Comparison of ENCODE assay signal across 1 cellular context in the genomic region with DNA sequence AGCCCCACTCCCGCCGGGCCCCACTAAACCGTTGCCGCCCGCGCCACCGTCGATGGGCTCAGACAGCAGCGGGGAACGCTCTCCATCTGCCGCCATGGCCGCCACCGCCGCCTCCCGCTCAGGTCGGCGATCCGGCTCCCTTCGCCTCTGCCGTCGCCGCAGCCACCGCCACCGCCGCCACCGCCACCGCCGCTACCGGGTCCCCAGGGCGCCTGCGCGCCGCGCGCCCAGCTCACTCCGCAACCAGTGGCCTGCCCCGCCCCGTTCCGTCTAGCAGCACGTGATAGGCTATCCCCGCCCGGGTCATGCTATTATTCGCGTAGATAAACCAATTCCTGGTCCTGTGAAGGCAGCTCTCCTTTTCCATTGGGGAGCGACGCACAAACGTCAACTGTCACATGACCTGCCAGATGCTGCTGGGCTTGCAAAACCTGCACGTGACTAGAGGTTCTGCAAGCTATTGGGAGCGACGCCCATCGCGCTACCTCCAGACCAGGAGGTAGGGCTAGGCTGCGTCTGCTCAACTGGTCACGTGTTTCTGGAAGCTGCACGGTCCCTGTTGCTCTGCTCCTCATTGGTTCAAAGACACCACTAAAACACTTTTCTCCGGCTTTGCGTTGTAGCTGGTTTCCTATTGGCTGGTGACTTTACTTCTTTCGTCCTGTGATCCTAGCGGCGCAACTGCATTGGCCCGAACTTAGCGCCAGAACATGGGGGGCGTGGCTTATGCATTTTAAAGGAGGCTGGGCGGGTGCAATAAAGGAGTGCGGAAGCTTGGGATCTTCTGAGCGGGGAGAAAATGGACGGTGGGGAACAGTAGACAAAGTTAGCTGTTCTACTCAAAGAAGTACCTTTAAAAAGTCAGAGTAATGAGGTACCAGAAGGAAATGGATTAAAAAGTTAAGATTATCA.
TF ChIP-seq lines count a peak whose summit lies in the region.

A gene (minus strand): TSS at position 205 of the 912 bp plus-strand sequence. CDS start 109 bp downstream, at position 96.

TF ChIP-seq in HepG2, 621 proteins besides CTCF, POLR2A, EP300 and RAD21 (continued from another document and continues in another):
- TF ChIP-seq, protein P1, sequence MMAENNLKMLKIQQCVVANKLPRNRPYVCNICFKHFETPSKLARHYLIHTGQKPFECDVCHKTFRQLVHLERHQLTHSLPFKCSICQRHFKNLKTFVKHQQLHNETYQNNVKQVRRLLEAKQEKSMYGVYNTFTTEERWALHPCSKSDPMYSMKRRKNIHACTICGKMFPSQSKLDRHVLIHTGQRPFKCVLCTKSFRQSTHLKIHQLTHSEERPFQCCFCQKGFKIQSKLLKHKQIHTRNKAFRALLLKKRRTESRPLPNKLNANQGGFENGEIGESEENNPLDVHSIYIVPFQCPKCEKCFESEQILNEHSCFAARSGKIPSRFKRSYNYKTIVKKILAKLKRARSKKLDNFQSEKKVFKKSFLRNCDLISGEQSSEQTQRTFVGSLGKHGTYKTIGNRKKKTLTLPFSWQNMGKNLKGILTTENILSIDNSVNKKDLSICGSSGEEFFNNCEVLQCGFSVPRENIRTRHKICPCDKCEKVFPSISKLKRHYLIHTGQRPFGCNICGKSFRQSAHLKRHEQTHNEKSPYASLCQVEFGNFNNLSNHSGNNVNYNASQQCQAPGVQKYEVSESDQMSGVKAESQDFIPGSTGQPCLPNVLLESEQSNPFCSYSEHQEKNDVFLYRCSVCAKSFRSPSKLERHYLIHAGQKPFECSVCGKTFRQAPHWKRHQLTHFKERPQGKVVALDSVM (CRISPR knock-in tag; IDR thresholded peaks at IDR 0.05) = peak; percentile 51; the same call in 1 of the 2 replicates
- TF ChIP-seq RFXANK (CRISPR knock-in tag; IDR thresholded peaks at IDR 0.05) = peak; percentile 94; the same call in 1 of the 2 replicates
- TF ChIP-seq KAT8 (CRISPR knock-in tag; IDR thresholded peaks at IDR 0.05) = peak; percentile 97
- TF ChIP-seq SMARCE1 (IDR thresholded peaks at IDR 0.05; ENCODE audit: borderline replicate concordance) = no peak
- no peak for TF ChIP-seq FOXM1 (CRISPR knock-in tag; IDR thresholded peaks at IDR 0.05)
- TF ChIP-seq KDM2A (CRISPR knock-in tag; IDR thresholded peaks at IDR 0.05; ENCODE audit: borderline replicate concordance, low read depth) = peak; percentile 80
- TF ChIP-seq ZNF225 (CRISPR knock-in tag; IDR thresholded peaks at IDR 0.05) = peak; percentile 63; the same call in 1 of the 2 replicates
- peak; percentile 68 for TF ChIP-seq ZNF143 (CRISPR knock-in tag; IDR thresholded peaks at IDR 0.05)
- TF ChIP-seq, protein P2, sequence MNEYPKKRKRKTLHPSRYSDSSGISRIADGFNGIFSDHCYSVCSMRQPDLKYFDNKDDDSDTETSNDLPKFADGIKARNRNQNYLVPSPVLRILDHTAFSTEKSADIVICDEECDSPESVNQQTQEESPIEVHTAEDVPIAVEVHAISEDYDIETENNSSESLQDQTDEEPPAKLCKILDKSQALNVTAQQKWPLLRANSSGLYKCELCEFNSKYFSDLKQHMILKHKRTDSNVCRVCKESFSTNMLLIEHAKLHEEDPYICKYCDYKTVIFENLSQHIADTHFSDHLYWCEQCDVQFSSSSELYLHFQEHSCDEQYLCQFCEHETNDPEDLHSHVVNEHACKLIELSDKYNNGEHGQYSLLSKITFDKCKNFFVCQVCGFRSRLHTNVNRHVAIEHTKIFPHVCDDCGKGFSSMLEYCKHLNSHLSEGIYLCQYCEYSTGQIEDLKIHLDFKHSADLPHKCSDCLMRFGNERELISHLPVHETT (CRISPR knock-in tag; conservative IDR thresholded peaks at IDR 0.05) = 0 out of 2 replicates have a peak, but pooled peaks have one; percentile 55
- peak; percentile 70; the same call in 1 of the 2 replicates for TF ChIP-seq ZNF709 (CRISPR knock-in tag; IDR thresholded peaks at IDR 0.05)
- TF ChIP-seq ARNT2 (CRISPR knock-in tag; IDR thresholded peaks at IDR 0.05; ENCODE audit: low read depth) = peak; percentile 96
- TF ChIP-seq RFX5 (IDR thresholded peaks at IDR 0.05; ENCODE audit: low read depth, low read length) = peak; percentile 85
- TF ChIP-seq ZNF782 (CRISPR knock-in tag; IDR thresholded peaks at IDR 0.05; ENCODE audit: borderline replicate concordance) = 0 out of 2 replicates have a peak, but pooled peaks have one; percentile 53
- TF ChIP-seq ZNF841 (CRISPR knock-in tag; IDR thresholded peaks at IDR 0.05; ENCODE audit: borderline replicate concordance) = no peak
- TF ChIP-seq ZMAT3 (CRISPR knock-in tag; conservative IDR thresholded peaks at IDR 0.05) = peak; percentile 98
- no peak for TF ChIP-seq TCF7L2 (IDR thresholded peaks at IDR 0.05; ENCODE audit: low read depth, low read length)
- TF ChIP-seq, protein P3, sequence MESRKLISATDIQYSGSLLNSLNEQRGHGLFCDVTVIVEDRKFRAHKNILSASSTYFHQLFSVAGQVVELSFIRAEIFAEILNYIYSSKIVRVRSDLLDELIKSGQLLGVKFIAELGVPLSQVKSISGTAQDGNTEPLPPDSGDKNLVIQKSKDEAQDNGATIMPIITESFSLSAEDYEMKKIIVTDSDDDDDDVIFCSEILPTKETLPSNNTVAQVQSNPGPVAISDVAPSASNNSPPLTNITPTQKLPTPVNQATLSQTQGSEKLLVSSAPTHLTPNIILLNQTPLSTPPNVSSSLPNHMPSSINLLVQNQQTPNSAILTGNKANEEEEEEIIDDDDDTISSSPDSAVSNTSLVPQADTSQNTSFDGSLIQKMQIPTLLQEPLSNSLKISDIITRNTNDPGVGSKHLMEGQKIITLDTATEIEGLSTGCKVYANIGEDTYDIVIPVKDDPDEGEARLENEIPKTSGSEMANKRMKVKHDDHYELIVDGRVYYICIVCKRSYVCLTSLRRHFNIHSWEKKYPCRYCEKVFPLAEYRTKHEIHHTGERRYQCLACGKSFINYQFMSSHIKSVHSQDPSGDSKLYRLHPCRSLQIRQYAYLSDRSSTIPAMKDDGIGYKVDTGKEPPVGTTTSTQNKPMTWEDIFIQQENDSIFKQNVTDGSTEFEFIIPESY (CRISPR knock-in tag; IDR thresholded peaks at IDR 0.05) = peak; percentile 78
- no peak for TF ChIP-seq GTF3A (CRISPR knock-in tag; conservative IDR thresholded peaks at IDR 0.05)
- TF ChIP-seq, protein P4, sequence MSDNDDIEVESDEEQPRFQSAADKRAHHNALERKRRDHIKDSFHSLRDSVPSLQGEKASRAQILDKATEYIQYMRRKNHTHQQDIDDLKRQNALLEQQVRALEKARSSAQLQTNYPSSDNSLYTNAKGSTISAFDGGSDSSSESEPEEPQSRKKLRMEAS (IDR thresholded peaks at IDR 0.05) = peak; percentile 100
- TF ChIP-seq, protein P5, sequence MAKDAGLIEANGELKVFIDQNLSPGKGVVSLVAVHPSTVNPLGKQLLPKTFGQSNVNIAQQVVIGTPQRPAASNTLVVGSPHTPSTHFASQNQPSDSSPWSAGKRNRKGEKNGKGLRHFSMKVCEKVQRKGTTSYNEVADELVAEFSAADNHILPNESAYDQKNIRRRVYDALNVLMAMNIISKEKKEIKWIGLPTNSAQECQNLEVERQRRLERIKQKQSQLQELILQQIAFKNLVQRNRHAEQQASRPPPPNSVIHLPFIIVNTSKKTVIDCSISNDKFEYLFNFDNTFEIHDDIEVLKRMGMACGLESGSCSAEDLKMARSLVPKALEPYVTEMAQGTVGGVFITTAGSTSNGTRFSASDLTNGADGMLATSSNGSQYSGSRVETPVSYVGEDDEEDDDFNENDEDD (CRISPR knock-in tag; IDR thresholded peaks at IDR 0.05; ENCODE audit: borderline replicate concordance) = peak; percentile 97
- TF ChIP-seq, protein P6, sequence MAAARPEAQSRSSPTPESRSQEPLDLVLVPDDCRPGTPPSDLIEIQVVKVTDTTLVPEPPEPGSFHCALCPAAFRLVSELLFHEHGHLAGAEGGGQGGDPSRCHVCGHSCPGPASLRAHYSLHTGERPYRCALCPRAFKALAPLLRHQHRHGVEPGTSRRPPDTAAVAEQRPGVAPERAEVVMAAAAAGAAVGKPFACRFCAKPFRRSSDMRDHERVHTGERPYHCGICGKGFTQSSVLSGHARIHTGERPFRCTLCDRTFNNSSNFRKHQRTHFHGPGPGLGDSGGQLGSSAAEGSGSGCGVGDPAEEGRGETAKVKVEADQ (CRISPR knock-in tag; IDR thresholded peaks at IDR 0.05; ENCODE audit: borderline replicate concordance) = peak; percentile 75
- TF ChIP-seq ZNF205 (CRISPR knock-in tag; IDR thresholded peaks at IDR 0.05) = 0 out of 2 replicates have a peak, but pooled peaks have one; percentile 79
- TF ChIP-seq, protein P7, sequence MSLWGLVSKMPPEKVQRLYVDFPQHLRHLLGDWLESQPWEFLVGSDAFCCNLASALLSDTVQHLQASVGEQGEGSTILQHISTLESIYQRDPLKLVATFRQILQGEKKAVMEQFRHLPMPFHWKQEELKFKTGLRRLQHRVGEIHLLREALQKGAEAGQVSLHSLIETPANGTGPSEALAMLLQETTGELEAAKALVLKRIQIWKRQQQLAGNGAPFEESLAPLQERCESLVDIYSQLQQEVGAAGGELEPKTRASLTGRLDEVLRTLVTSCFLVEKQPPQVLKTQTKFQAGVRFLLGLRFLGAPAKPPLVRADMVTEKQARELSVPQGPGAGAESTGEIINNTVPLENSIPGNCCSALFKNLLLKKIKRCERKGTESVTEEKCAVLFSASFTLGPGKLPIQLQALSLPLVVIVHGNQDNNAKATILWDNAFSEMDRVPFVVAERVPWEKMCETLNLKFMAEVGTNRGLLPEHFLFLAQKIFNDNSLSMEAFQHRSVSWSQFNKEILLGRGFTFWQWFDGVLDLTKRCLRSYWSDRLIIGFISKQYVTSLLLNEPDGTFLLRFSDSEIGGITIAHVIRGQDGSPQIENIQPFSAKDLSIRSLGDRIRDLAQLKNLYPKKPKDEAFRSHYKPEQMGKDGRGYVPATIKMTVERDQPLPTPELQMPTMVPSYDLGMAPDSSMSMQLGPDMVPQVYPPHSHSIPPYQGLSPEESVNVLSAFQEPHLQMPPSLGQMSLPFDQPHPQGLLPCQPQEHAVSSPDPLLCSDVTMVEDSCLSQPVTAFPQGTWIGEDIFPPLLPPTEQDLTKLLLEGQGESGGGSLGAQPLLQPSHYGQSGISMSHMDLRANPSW (CRISPR knock-in tag; IDR thresholded peaks at IDR 0.05; ENCODE audit: borderline replicate concordance) = peak; percentile 59; the same call in 1 of the 2 replicates
- peak; percentile 91; the same call in 1 of the 2 replicates for TF ChIP-seq ZNF546 (CRISPR knock-in tag; conservative IDR thresholded peaks at IDR 0.05)
- TF ChIP-seq FOSL2 (CRISPR knock-in tag; IDR thresholded peaks at IDR 0.05) = peak; percentile 71; the same call in 1 of the 2 replicates
- TF ChIP-seq ZNF788 (CRISPR knock-in tag; IDR thresholded peaks at IDR 0.05; ENCODE audit: borderline replicate concordance) = peak; percentile 94; the same call in 1 of the 2 replicates
- peak; percentile 99 for TF ChIP-seq KLF11 (CRISPR knock-in tag; IDR thresholded peaks at IDR 0.05)
- TF ChIP-seq ZNF33A (CRISPR knock-in tag; IDR thresholded peaks at IDR 0.05; ENCODE audit: borderline replicate concordance) = no peak
- peak; percentile 100 for TF ChIP-seq PHF21A (CRISPR knock-in tag; IDR thresholded peaks at IDR 0.05)
- TF ChIP-seq ZNF891 (CRISPR knock-in tag; IDR thresholded peaks at IDR 0.05) = peak; percentile 48
- peak; percentile 72 for TF ChIP-seq YY1 (IDR thresholded peaks at IDR 0.05; ENCODE audit: insufficient read depth, insufficient replicate concordance, low read depth, low read length)
- TF ChIP-seq GLI4 (CRISPR knock-in tag; IDR thresholded peaks at IDR 0.05; ENCODE audit: borderline replicate concordance) = 0 out of 2 replicates have a peak, but pooled peaks have one; percentile 41
- peak; percentile 99 for TF ChIP-seq BHLHE40 (IDR thresholded peaks at IDR 0.05; ENCODE audit: low read length)
- TF ChIP-seq, protein P8, sequence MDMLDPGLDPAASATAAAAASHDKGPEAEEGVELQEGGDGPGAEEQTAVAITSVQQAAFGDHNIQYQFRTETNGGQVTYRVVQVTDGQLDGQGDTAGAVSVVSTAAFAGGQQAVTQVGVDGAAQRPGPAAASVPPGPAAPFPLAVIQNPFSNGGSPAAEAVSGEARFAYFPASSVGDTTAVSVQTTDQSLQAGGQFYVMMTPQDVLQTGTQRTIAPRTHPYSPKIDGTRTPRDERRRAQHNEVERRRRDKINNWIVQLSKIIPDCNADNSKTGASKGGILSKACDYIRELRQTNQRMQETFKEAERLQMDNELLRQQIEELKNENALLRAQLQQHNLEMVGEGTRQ (IDR thresholded peaks at IDR 0.05; ENCODE audit: low read depth, low read length) = peak; percentile 100
- TF ChIP-seq, protein P8 (CRISPR knock-in tag; IDR thresholded peaks at IDR 0.05; ENCODE audit: borderline replicate concordance) = peak; percentile 100
- peak; percentile 98 for TF ChIP-seq RNF2 (conservative IDR thresholded peaks at IDR 0.05; ENCODE audit: low read depth)
- TF ChIP-seq MTA1 (CRISPR knock-in tag; IDR thresholded peaks at IDR 0.05; ENCODE audit: borderline replicate concordance) = no peak
- peak; percentile 92 for TF ChIP-seq ZNF878 (CRISPR knock-in tag; IDR thresholded peaks at IDR 0.05)
- TF ChIP-seq, protein P9, sequence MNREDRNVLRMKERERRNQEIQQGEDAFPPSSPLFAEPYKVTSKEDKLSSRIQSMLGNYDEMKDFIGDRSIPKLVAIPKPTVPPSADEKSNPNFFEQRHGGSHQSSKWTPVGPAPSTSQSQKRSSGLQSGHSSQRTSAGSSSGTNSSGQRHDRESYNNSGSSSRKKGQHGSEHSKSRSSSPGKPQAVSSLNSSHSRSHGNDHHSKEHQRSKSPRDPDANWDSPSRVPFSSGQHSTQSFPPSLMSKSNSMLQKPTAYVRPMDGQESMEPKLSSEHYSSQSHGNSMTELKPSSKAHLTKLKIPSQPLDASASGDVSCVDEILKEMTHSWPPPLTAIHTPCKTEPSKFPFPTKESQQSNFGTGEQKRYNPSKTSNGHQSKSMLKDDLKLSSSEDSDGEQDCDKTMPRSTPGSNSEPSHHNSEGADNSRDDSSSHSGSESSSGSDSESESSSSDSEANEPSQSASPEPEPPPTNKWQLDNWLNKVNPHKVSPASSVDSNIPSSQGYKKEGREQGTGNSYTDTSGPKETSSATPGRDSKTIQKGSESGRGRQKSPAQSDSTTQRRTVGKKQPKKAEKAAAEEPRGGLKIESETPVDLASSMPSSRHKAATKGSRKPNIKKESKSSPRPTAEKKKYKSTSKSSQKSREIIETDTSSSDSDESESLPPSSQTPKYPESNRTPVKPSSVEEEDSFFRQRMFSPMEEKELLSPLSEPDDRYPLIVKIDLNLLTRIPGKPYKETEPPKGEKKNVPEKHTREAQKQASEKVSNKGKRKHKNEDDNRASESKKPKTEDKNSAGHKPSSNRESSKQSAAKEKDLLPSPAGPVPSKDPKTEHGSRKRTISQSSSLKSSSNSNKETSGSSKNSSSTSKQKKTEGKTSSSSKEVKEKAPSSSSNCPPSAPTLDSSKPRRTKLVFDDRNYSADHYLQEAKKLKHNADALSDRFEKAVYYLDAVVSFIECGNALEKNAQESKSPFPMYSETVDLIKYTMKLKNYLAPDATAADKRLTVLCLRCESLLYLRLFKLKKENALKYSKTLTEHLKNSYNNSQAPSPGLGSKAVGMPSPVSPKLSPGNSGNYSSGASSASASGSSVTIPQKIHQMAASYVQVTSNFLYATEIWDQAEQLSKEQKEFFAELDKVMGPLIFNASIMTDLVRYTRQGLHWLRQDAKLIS (CRISPR knock-in tag; IDR thresholded peaks at IDR 0.05) = no peak
- TF ChIP-seq GATAD2A (CRISPR knock-in tag; IDR thresholded peaks at IDR 0.05) = peak; percentile 86
- TF ChIP-seq DR1 (CRISPR knock-in tag; IDR thresholded peaks at IDR 0.05) = peak; percentile 96
- peak; percentile 98 for TF ChIP-seq CCDC6 (CRISPR knock-in tag; IDR thresholded peaks at IDR 0.05)
